In genomic region chr16:176514-177379, GRCh38 we compare ENCODE assay signal across 1 cellular context.
A peak's percentile ranks its signal among the peaks of the same experiment; 100 is the strongest.
TF ChIP-seq lines count a peak whose summit lies in the region.

HBA1 (plus strand) TSS chr16:176680; CDS start chr16:176717, 37 bp downstream.

TF ChIP-seq in endothelial cell of umbilical vein, 7 proteins besides CTCF, POLR2A, EP300 and RAD21:
- TF ChIP-seq EZH2 (IDR thresholded peaks at IDR 0.05; ENCODE audit: borderline replicate concordance, low read depth, low read length, severe bottlenecking) = peak; percentile 35
TF ChIP-seq in endothelial cell of umbilical vein: peak in this region for 1; not testable (repeated sequence) for 6.
